1 cellular context compared by ENCODE assay signal in genomic region chr11:66130978-66131377, GRCh38.
TF ChIP-seq lines count a peak whose summit lies in the region.

No MANE protein-coding gene starts in this region.

TF ChIP-seq in SK-N-SH treated with all-trans-retinoic acid at 6 μM for 48 hours, 23 proteins besides CTCF, POLR2A, EP300 and RAD21 (continued from another document):
- TF ChIP-seq, protein P1, sequence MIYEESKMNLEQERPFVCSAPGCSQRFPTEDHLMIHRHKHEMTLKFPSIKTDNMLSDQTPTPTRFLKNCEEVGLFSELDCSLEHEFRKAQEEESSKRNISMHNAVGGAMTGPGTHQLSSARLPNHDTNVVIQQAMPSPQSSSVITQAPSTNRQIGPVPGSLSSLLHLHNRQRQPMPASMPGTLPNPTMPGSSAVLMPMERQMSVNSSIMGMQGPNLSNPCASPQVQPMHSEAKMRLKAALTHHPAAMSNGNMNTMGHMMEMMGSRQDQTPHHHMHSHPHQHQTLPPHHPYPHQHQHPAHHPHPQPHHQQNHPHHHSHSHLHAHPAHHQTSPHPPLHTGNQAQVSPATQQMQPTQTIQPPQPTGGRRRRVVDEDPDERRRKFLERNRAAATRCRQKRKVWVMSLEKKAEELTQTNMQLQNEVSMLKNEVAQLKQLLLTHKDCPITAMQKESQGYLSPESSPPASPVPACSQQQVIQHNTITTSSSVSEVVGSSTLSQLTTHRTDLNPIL (CRISPR knock-in tag; IDR thresholded peaks at IDR 0.05; ENCODE audit: low read depth), result no peak
- no peak for TF ChIP-seq BACH2 (CRISPR knock-in tag; IDR thresholded peaks at IDR 0.05; ENCODE audit: borderline replicate concordance)
